ENCODE assay signal across 15 cellular contexts in the genomic region with DNA sequence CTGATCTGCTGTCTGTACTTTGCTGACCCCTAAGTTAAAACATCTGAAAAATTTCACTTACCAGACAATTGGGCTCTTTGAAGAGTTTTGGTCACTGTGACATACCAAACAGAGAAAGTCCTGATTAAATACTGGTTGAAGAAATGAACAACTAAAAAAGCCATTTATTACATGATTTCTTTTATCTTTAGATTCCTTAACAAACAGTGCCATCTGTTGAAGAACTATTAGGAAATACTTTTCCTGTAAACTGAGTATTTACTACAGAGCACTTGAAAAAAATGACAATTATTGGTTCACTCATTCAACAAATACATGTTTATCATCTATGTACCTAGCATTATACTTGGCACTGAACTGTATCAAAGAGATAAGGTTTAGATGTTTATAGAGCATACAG. TPM values are rescaled to one million over a fixed set of nuclear protein-coding genes. Genes with fewer than 3 reads are reported as not detected.
DNase-seq lines count a peak whose midpoint lies in the region; ATAC-seq, FAIRE-seq and TF ChIP-seq lines count a peak whose summit lies in the region.
"Had no signal": no experiment of that assay in that cellular context is flagged by ENCODE, and none has a peak within 500 bp of the region (broad histone marks: within the 10 kb centered on the region; RNA-seq: fewer than 3 reads in every experiment).

No MANE protein-coding gene starts in this region.

- CTCF ChIA-PET in endothelial cell of umbilical vein (lab: Charles Lee) = interaction anchor here (0.7 to 2.3 kb wide), 7 partner anchors 30 to 901 kb away, joined by 3 to 19 read pairs (median 4); no protein-coding TSS in a partner anchor

- H3K27me3 ChIP-seq in cardiac muscle cell = no peaks in the 10 kb centered on the region
- H3K27me3 ChIP-seq in endothelial cell of umbilical vein (ENCODE audit: control insufficient read depth in 2 of 2, insufficient read depth in 2 of 2, low read length in 2 of 2) = peaks cover 2 to 8% of the 10 kb centered on the region in 2 experiments
- H3K27me3 ChIP-seq in vagina = no peaks in the 10 kb centered on the region
- H3K27me3 ChIP-seq: BLaER1 had no signal

- H3K9me3 ChIP-seq in cardiac muscle cell (ENCODE audit: low read depth) (no peaks in the 10 kb centered on the region), endothelial cell of umbilical vein (replicated peaks; ENCODE audit: control insufficient read depth, insufficient read depth, low read length) (no peaks in the 10 kb centered on the region), vagina (no peaks in the 10 kb centered on the region)

- peak; percentile 20 for TF ChIP-seq CTCF in cardiac muscle cell (IDR thresholded peaks at IDR 0.05; ENCODE audit: low read depth, low read length)
- no peak for TF ChIP-seq CTCF in endothelial cell of umbilical vein (IDR thresholded peaks at IDR 0.05; ENCODE audit: extremely low read depth in 1 of 2, insufficient read depth in 1 of 2, low read depth in 1 of 2, low read length in 2 of 2)
- TF ChIP-seq CTCF in vagina (IDR thresholded peaks at IDR 0.05) = no peak

- H3K4me2 ChIP-seq in endothelial cell of umbilical vein (ENCODE audit: insufficient read depth, low read length) = no peak overlapping the region
- H3K4me2 ChIP-seq: BLaER1 had no signal

- no peak for ATAC-seq in Right ventricle myocardium superior (ENCODE audit: poor library complexity)
- no peak for ATAC-seq in GM19324 (IDR thresholded peaks at IDR 0.05; ENCODE audit: low FRiP score, unreplicated experiment)
- ATAC-seq: WTC11 had no signal

- intact Hi-C loops in Right ventricle myocardium superior (cut with DNase I) = no loop called here
- intact Hi-C loops in endothelial cell of umbilical vein (cut with micrococcal nuclease) = loop anchor here (2.0 kb wide), 1 partner anchor 720 kb away; no protein-coding TSS in a partner anchor
- intact Hi-C loops in vagina (cut with DNase I) = no loop called here

- no peaks in the 10 kb centered on the region for H3K4me1 ChIP-seq in cardiac muscle cell (ENCODE audit: low read depth)
- peaks cover 4% of the 10 kb centered on the region for H3K4me1 ChIP-seq in endothelial cell of umbilical vein (ENCODE audit: control insufficient read depth, extremely low read depth, insufficient read depth, low read length)
- no peaks in the 10 kb centered on the region for H3K4me1 ChIP-seq in vagina

- POLR2A ChIA-PET in endothelial cell of umbilical vein (lab: Charles Lee) = no interaction called here

- H4K20me1 ChIP-seq in endothelial cell of umbilical vein (replicated peaks; ENCODE audit: control insufficient read depth, extremely low read depth, insufficient read depth, low read length) = no peaks in the 10 kb centered on the region
- H4K20me1 ChIP-seq: BLaER1 had no signal

- H3K27ac ChIP-seq in cardiac muscle cell = no peak overlapping the region
- H3K27ac ChIP-seq in endothelial cell of umbilical vein (ENCODE audit: insufficient read depth, low read depth, low read length) = no peak overlapping the region
- peak overlapping the region; percentile 10 for H3K27ac ChIP-seq in vagina
- H3K27ac ChIP-seq: BLaER1 had no signal

- H3K4me3 ChIP-seq in cardiac muscle cell = no peak overlapping the region
- no peak overlapping the region for H3K4me3 ChIP-seq in endothelial cell of umbilical vein (replicated peaks in 1 of 3; ENCODE audit: insufficient read depth in 1 of 3, low read depth in 1 of 3, low read length in 3 of 3)
- H3K4me3 ChIP-seq in vagina = no peak overlapping the region
- H3K4me3 ChIP-seq: BLaER1 had no signal

- H3K9ac ChIP-seq in endothelial cell of umbilical vein (replicated peaks; ENCODE audit: extremely low read depth, insufficient read depth, low read length) = no peak overlapping the region
- H3K9ac ChIP-seq: BLaER1 had no signal

- dilution Hi-C loops in endothelial cell of umbilical vein (cut with MboI; ENCODE audit: extremely low pct_ligation_motif_present, low sequenced_read_pairs) = no loop called here

- peak in 1 of 2 donors; percentile 52 for DNase-seq in cardiac muscle cell (ENCODE audit: low read depth in 1 of 2, low spot score in 1 of 2)
- DNase-seq in Right ventricle myocardium superior = no peak
- peak; percentile 40 for DNase-seq in OCI-M1 (lab: John Stamatoyannopoulos, UW)
- DNase-seq in endothelial cell of umbilical vein (ENCODE audit: low read depth, low spot score) = peak; percentile 22
- no peak for DNase-seq in vagina (ENCODE audit: extremely low spot score in 2 of 2)
- no peak for DNase-seq in mesenteric fat pad (ENCODE audit: low spot score)
- DNase-seq in nucleus accumbens (lab: John Stamatoyannopoulos, UW) = no peak
- DNase-seq: activated T-cell treated with anti-CD3 and anti-CD28 coated beads for 4 hours, aorta, KBM-7, NCI-H2227 treated with DMSO at 0.1 percent for 48 hours, SHP77 treated with DMSO at 0.1 percent for 48 hours had no signal

- no peaks in the 10 kb centered on the region for H3K9me1 ChIP-seq in endothelial cell of umbilical vein (replicated peaks; ENCODE audit: control insufficient read depth, extremely low read depth, insufficient read depth, low read length)

- H2AFZ ChIP-seq in endothelial cell of umbilical vein (ENCODE audit: low read depth, low read length) = no peak overlapping the region

- TF ChIP-seq POLR2A in endothelial cell of umbilical vein (IDR thresholded peaks at IDR 0.05; ENCODE audit: low read depth, low read length) (no peak), vagina (IDR thresholded peaks at IDR 0.05) (no peak)

- H3K79me2 ChIP-seq in endothelial cell of umbilical vein (ENCODE audit: control insufficient read depth, insufficient read depth, low read length) = no peaks in the 10 kb centered on the region

- BruUV-seq in endothelial cell of umbilical vein (replicated peaks; lab: Mats Ljungman, UMichigan) = no TSS peak

- peak; percentile 50 for FAIRE-seq in endothelial cell of umbilical vein (lab: Jason Lieb, UNC)

- H3K36me3 ChIP-seq in cardiac muscle cell (no peaks in the 10 kb centered on the region), endothelial cell of umbilical vein (ENCODE audit: control insufficient read depth in 2 of 2, extremely low read depth in 1 of 2, insufficient read depth in 2 of 2, low read length in 2 of 2) (no peaks in the 10 kb centered on the region), vagina (no peaks in the 10 kb centered on the region)
- H3K36me3 ChIP-seq: BLaER1 had no signal

TF ChIP-seq in endothelial cell of umbilical vein, 7 proteins besides CTCF, POLR2A, EP300 and RAD21:
- TF ChIP-seq JUN (IDR thresholded peaks at IDR 0.05; ENCODE audit: borderline replicate concordance, insufficient read depth, insufficient read length, low read depth) = no peak
- no peak for TF ChIP-seq MYC (IDR thresholded peaks at IDR 0.05; ENCODE audit: low read depth, low read length)
- TF ChIP-seq FOS (IDR thresholded peaks at IDR 0.05; ENCODE audit: borderline replicate concordance, insufficient read depth, low read length) = no peak
- no peak for TF ChIP-seq GATA2 (IDR thresholded peaks at IDR 0.05; ENCODE audit: insufficient read depth, insufficient read length, low read depth, low read length)
- no peak for TF ChIP-seq POLR2AphosphoS5 (IDR thresholded peaks at IDR 0.05; ENCODE audit: insufficient read depth, low read depth, low read length)
- no peak for TF ChIP-seq MAX (IDR thresholded peaks at IDR 0.05; ENCODE audit: insufficient read depth, insufficient read length)
- TF ChIP-seq EZH2 (IDR thresholded peaks at IDR 0.05; ENCODE audit: borderline replicate concordance, low read depth, low read length, severe bottlenecking) = no peak
TF ChIP-seq in endothelial cell of umbilical vein: peak in this region for 0.

RNA-seq across cellular contexts. Expression of gene WASHC4, which starts 6.5 kb away (rescaled TPM):
- total RNA-seq in cardiac muscle cell (12.3 and 18.5 TPM in 2 replicates), Right ventricle myocardium superior (23.7 TPM), endothelial cell of umbilical vein (99.8 and 123 TPM in 2 replicates), vagina (51.1 TPM), mesenteric fat pad (62.3 TPM)
- polyA plus RNA-seq in cardiac muscle cell (24.1 and 41.1 TPM in 2 replicates), endothelial cell of umbilical vein (22.0 and 30.4 TPM in 2 replicates)
- 28.0 and 29.5 TPM in 2 replicates for polyA plus RNA-seq in endothelial cell of umbilical vein (2011; cell fraction: cytosol; rRNA removed)
- 130 and 182 TPM in 2 replicates for polyA plus RNA-seq in endothelial cell of umbilical vein (2011; cell fraction: nucleus; rRNA removed)
- 58.0 and 64.6 TPM in 2 replicates for polyA plus RNA-seq in endothelial cell of umbilical vein (2012)
- 108 and 122 TPM in 2 replicates for polyA minus RNA-seq in endothelial cell of umbilical vein
- polyA minus RNA-seq in endothelial cell of umbilical vein (2011; cell fraction: cytosol; rRNA and poly(A)+ RNA removed) = 25.2 TPM
- polyA minus RNA-seq in endothelial cell of umbilical vein (2011; cell fraction: nucleus; rRNA and poly(A)+ RNA removed) = 282 and 380 TPM in 2 replicates

RNA-seq across cellular contexts. Expression of gene ALDH1L2, which starts 16.7 kb away (rescaled TPM):
- 0.14 and 0.63 TPM in 2 replicates for total RNA-seq in cardiac muscle cell
- polyA plus RNA-seq in cardiac muscle cell = 0.12 and 2.3 TPM in 2 replicates
- 1.3 TPM for total RNA-seq in Right ventricle myocardium superior
- 2.2 and 2.5 TPM in 2 replicates for total RNA-seq in endothelial cell of umbilical vein
- polyA plus RNA-seq in endothelial cell of umbilical vein = 1.4 and 1.5 TPM in 2 replicates
- polyA plus RNA-seq in endothelial cell of umbilical vein (2011; cell fraction: cytosol; rRNA removed) = 1.2 and 1.3 TPM in 2 replicates
- polyA plus RNA-seq in endothelial cell of umbilical vein (2011; cell fraction: nucleus; rRNA removed) = 2.8 and 3.5 TPM in 2 replicates
- 0.98 and 1.1 TPM in 2 replicates for polyA plus RNA-seq in endothelial cell of umbilical vein (2012)
- 3.0 TPM in 2 replicates for polyA minus RNA-seq in endothelial cell of umbilical vein
- 0.10 TPM for polyA minus RNA-seq in endothelial cell of umbilical vein (2011; cell fraction: cytosol; rRNA and poly(A)+ RNA removed)
- polyA minus RNA-seq in endothelial cell of umbilical vein (2011; cell fraction: nucleus; rRNA and poly(A)+ RNA removed) = 2.2 and 3.3 TPM in 2 replicates
- 5.4 TPM for total RNA-seq in vagina
- 21.1 TPM for total RNA-seq in mesenteric fat pad

Comparison
In these comparisons a context has a peak if more than half of its experiments do, and no peak if none do; other contexts are left out.
1. DNase-seq: peak in OCI-M1 (single experiment) and endothelial cell of umbilical vein (single experiment); none in Right ventricle myocardium superior (single experiment), vagina (0 of 2), mesenteric fat pad (single experiment) and nucleus accumbens (0 of 56).